ENCODE assay signal across 7 cellular contexts in the genomic region with DNA sequence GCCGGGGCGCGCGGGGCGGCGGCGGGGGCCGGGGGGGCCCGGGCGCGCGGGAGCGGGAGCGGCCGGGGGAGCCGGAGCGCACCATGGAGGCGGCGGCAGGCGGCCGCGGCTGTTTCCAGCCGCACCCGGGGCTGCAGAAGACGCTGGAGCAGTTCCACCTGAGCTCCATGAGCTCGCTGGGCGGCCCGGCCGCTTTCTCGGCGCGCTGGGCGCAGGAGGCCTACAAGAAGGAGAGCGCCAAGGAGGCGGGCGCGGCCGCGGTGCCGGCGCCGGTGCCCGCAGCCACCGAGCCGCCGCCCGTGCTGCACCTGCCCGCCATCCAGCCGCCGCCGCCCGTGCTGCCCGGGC. TPM values are rescaled to one million over a fixed set of nuclear protein-coding genes. Genes with fewer than 3 reads are reported as not detected.
A peak's percentile ranks its signal among the peaks of the same experiment; 100 is the strongest.
DNase-seq lines count a peak whose midpoint lies in the region; ATAC-seq and TF ChIP-seq lines count a peak whose summit lies in the region.

No MANE protein-coding gene starts in this region.

- no peaks in the 10 kb centered on the region for H3K36me3 ChIP-seq in GM23248 (ENCODE audit: low read depth)
- H3K36me3 ChIP-seq in RWPE2 (ENCODE audit: low read depth) = peaks cover 9% of the 10 kb centered on the region; the same call in 1 of the 2 replicates
- H3K36me3 ChIP-seq in neuronal stem cell (replicated peaks in 1 of 2; ENCODE audit: control insufficient read depth in 2 of 2, insufficient read depth in 2 of 2, low read length in 2 of 2) = peaks cover 0 to 25% of the 10 kb centered on the region in 2 donors

- H3K4ac ChIP-seq in neuronal stem cell (ENCODE audit: low read length) = no peak overlapping the region

- H3K4me3 ChIP-seq in GM23248 (peak overlapping the region; percentile 90), RWPE2 (ENCODE audit: severe bottlenecking) (peak overlapping the region; percentile 80), epithelial cell of proximal tubule (ENCODE audit: low read depth, low read length) (peak overlapping the region; percentile 73), neuronal stem cell (ENCODE audit: low read length in 2 of 2) (peak overlapping the region; percentile 69 to 96)

- peaks cover 8% of the 10 kb centered on the region; the same call in 1 of the 2 replicates for H4K20me1 ChIP-seq in GM23248 (ENCODE audit: insufficient read depth)

- H3K9me3 ChIP-seq in GM23248 (ENCODE audit: low read depth) (no peaks in the 10 kb centered on the region), RWPE2 (ENCODE audit: severe bottlenecking) (no peaks in the 10 kb centered on the region), neuronal stem cell (replicated peaks in 1 of 2; ENCODE audit: control insufficient read depth in 2 of 2, insufficient read depth in 1 of 2, low read depth in 1 of 2, low read length in 2 of 2) (no peaks in the 10 kb centered on the region)

- no peaks in the 10 kb centered on the region for H3K9me2 ChIP-seq in GM23248 (ENCODE audit: insufficient read depth)

- H2BK5ac ChIP-seq in neuronal stem cell (ENCODE audit: low read length) = peak overlapping the region; percentile 95

- no peak for TF ChIP-seq CTCF in RWPE2 (IDR thresholded peaks at IDR 0.05; ENCODE audit: poor library complexity, severe bottlenecking)
- TF ChIP-seq CTCF in epithelial cell of proximal tubule (conservative IDR thresholded peaks at IDR 0.05; ENCODE audit: low read depth, low read length) = no peak

- H3K79me1 ChIP-seq in neuronal stem cell (ENCODE audit: low read depth, low read length) = peaks cover 24% of the 10 kb centered on the region

- H3K14ac ChIP-seq in neuronal stem cell (ENCODE audit: low read length) = peak overlapping the region; percentile 100

- peak; percentile 70 for DNase-seq in GM23248
- no peak for DNase-seq in RWPE2 (ENCODE audit: low spot score)
- no peak for DNase-seq in epithelial cell of proximal tubule (ENCODE audit: low read depth)
- no peak for DNase-seq in neuronal stem cell (ENCODE audit: low spot score)
- no peak for DNase-seq in anterior cingulate cortex (lab: John Stamatoyannopoulos, UW)
- DNase-seq in inferior parietal cortex (ENCODE audit: extremely low spot score) = no peak

- H3K4me1 ChIP-seq in GM23248 (ENCODE audit: insufficient read depth) (peaks cover 13% of the 10 kb centered on the region), RWPE2 (ENCODE audit: insufficient read depth, poor library complexity, severe bottlenecking) (peaks cover 6% of the 10 kb centered on the region), neuronal stem cell (ENCODE audit: control insufficient read depth in 2 of 2, insufficient read depth in 1 of 2, low read depth in 1 of 2, low read length in 2 of 2) (peaks cover 33 to 36% of the 10 kb centered on the region in 2 donors)

- peak overlapping the region; percentile 63 for H2BK12ac ChIP-seq in neuronal stem cell (ENCODE audit: low read length)

- peaks cover 49% of the 10 kb centered on the region for H3K79me2 ChIP-seq in GM23248 (ENCODE audit: insufficient read depth)

- H2BK120ac ChIP-seq in neuronal stem cell (ENCODE audit: low read depth, low read length) = peak overlapping the region; percentile 54

- peak overlapping the region; percentile 91 for H3K18ac ChIP-seq in neuronal stem cell (ENCODE audit: low read length)

- H4K91ac ChIP-seq in neuronal stem cell (ENCODE audit: low read depth, low read length, poor library complexity) = no peak overlapping the region

- WGBS in GM23248 (ENCODE audit: low coverage in 1 of 2, low lambda C conversion rate in 2 of 2, missing lambda C conversion rate in 2 of 2), 2 experiments = 0 to 2% methylated on average over 10 to 32 of the region's 53 CpGs
- WGBS in neuronal stem cell (ENCODE audit: extremely low coverage in 2 of 2, insufficient read length in 2 of 2, insufficient replicate concordance in 1 of 2), 2 donors = no CpG with 5 or more reads among the region's 53 CpGs

- H2AFZ ChIP-seq in GM23248 = no peak overlapping the region
- no peak overlapping the region for H2AFZ ChIP-seq in neuronal stem cell (ENCODE audit: low read length)

- in situ Hi-C loops in GM23248 (cut with MboI) = no loop called here

- H2BK15ac ChIP-seq in neuronal stem cell (ENCODE audit: low read length) = peak overlapping the region; percentile 65

- H3K27me3 ChIP-seq in GM23248 (replicated peaks; ENCODE audit: insufficient read depth) (no peaks in the 10 kb centered on the region), RWPE2 (ENCODE audit: insufficient read depth, poor library complexity, severe bottlenecking) (no peaks in the 10 kb centered on the region), neuronal stem cell (ENCODE audit: control insufficient read depth in 3 of 3, insufficient read depth in 3 of 3, low read depth in 1 of 3, low read length in 3 of 3) (peaks cover 0 to 8% (median 0%) of the 10 kb centered on the region in 3 experiments)

- H4K8ac ChIP-seq in neuronal stem cell (ENCODE audit: low read depth, low read length) = no peak overlapping the region

- H2AK5ac ChIP-seq in neuronal stem cell (ENCODE audit: low read depth, low read length) = peak overlapping the region; percentile 53

- H3K27ac ChIP-seq in GM23248 (peak overlapping the region; percentile 96), RWPE2 (ENCODE audit: poor library complexity, severe bottlenecking) (peak overlapping the region; percentile 90), neuronal stem cell (replicated peaks; ENCODE audit: low read length) (no peak overlapping the region)

- H3K4me2 ChIP-seq in GM23248 (ENCODE audit: unreplicated experiment) (peak overlapping the region; percentile 93), neuronal stem cell (ENCODE audit: insufficient read depth, low read length, poor library complexity, severe bottlenecking) (peak overlapping the region; percentile 97)

- H3F3A ChIP-seq in GM23248 (ENCODE audit: insufficient read depth) = peaks cover 19% of the 10 kb centered on the region

- ATAC-seq in RWPE2 (ENCODE audit: low read depth) = no peak
- ATAC-seq in GM19351 (IDR thresholded peaks at IDR 0.05; ENCODE audit: unreplicated experiment) = no peak

- H3K9ac ChIP-seq in GM23248 (peak overlapping the region; percentile 97), neuronal stem cell (ENCODE audit: low read depth, low read length, poor library complexity) (peak overlapping the region; percentile 100)

- H3K23ac ChIP-seq in neuronal stem cell (ENCODE audit: low read depth, low read length, poor library complexity) = peak overlapping the region; percentile 99

RNA-seq across cellular contexts. Expression of gene SKI, which starts 0.5 kb away (rescaled TPM):
- total RNA-seq in GM23248 (2014; rRNA removed; shearing (Covaris generic)) = 23.1 and 26.8 TPM in 2 replicates
- polyA plus RNA-seq in GM23248 (2016; fragmentation: Nextera tagmentation; extraction: Ambion mirVana) = 3.8 and 4.0 TPM in 2 replicates
- total RNA-seq in epithelial cell of proximal tubule = 13.5 and 20.2 TPM in 2 replicates
- polyA plus RNA-seq in neuronal stem cell (2013, experiment 1 of 2) = 37.5 TPM
- 41.3 TPM for polyA plus RNA-seq in neuronal stem cell (2013, experiment 2 of 2)

RNA-seq across cellular contexts. Expression of gene FAAP20, which starts 34.1 kb away (rescaled TPM):
- total RNA-seq in GM23248 (2014; rRNA removed; shearing (Covaris generic)) = 33.4 and 34.5 TPM in 2 replicates
- 122 and 127 TPM in 2 replicates for polyA plus RNA-seq in GM23248 (2016; fragmentation: Nextera tagmentation; extraction: Ambion mirVana)
- 40.0 and 63.3 TPM in 2 replicates for total RNA-seq in epithelial cell of proximal tubule
- polyA plus RNA-seq in neuronal stem cell (2013, experiment 1 of 2) = 108 TPM
- 108 TPM for polyA plus RNA-seq in neuronal stem cell (2013, experiment 2 of 2)
